Comparison of ENCODE assay signal across 8 cellular contexts in genomic region chr20:45406260-45407066, GRCh38. TPM values are rescaled to one million over a fixed set of nuclear protein-coding genes. Genes with fewer than 3 reads are reported as not detected.
A peak's percentile ranks its signal among the peaks of the same experiment; 100 is the strongest.
DNase-seq lines count a peak whose midpoint lies in the region; ATAC-seq and TF ChIP-seq lines count a peak whose summit lies in the region.

No MANE protein-coding gene starts in this region.

- ATAC-seq in psoas muscle (peak; percentile 75 to 83 (median 78)), HG02970 (IDR thresholded peaks at IDR 0.05; ENCODE audit: low FRiP score, unreplicated experiment) (no peak), HG03378 (IDR thresholded peaks at IDR 0.05; ENCODE audit: unreplicated experiment) (no peak)

- DNase-seq in BE2C (peak; percentile 67), SW480 (ENCODE audit: low spot score) (peak; percentile 85), astrocyte of the cerebellum (ENCODE audit: low read depth) (no peak), hippocampal formation (lab: John Stamatoyannopoulos, UW) (peak; percentile 35 to 66), psoas muscle (peak; percentile 84 to 90)

- H3K4me1 ChIP-seq in BE2C (no peaks in the 10 kb centered on the region), HUES48 (ENCODE audit: control insufficient read depth, insufficient read depth, low read length) (peaks cover 10% of the 10 kb centered on the region), psoas muscle (peaks cover 33% of the 10 kb centered on the region)

- TF ChIP-seq CTCF in BE2C (IDR thresholded peaks at IDR 0.05; ENCODE audit: low read depth, low read length) (no peak), astrocyte of the cerebellum (IDR thresholded peaks at IDR 0.05; ENCODE audit: low read depth, low read length, missing control alignments) (no peak), psoas muscle (IDR thresholded peaks at IDR 0.05) (no peak)

- peak overlapping the region; percentile 71 for H3K4me3 ChIP-seq in BE2C (ENCODE audit: low read depth, low read length)
- H3K4me3 ChIP-seq in HUES48 (ENCODE audit: low read depth, low read length) = peak overlapping the region; percentile 72
- peak overlapping the region; percentile 52 for H3K4me3 ChIP-seq in astrocyte of the cerebellum (ENCODE audit: low read depth, low read length)
- peak overlapping the region; percentile 99 for H3K4me3 ChIP-seq in psoas muscle

- H3K27ac ChIP-seq in HUES48 (ENCODE audit: low read depth, low read length) = peak overlapping the region; percentile 78
- peak overlapping the region; percentile 99 for H3K27ac ChIP-seq in psoas muscle

- peak overlapping the region; percentile 76 for H3K9ac ChIP-seq in HUES48 (ENCODE audit: low read depth, low read length)

- WGBS in psoas muscle, 3 donors = 0 to 1% (median 1%) methylated on average over 64 to 87 of the region's 87 CpGs

- in situ Hi-C loops in astrocyte of the cerebellum (cut with HindIII; ENCODE audit: low sequenced_read_pairs) = no loop called here

- peaks cover 3% of the 10 kb centered on the region; the same call in 1 of the 2 replicates for H3K36me3 ChIP-seq in BE2C
- peaks cover 28% of the 10 kb centered on the region for H3K36me3 ChIP-seq in HUES48 (ENCODE audit: control insufficient read depth, insufficient read depth, low read length)
- H3K36me3 ChIP-seq in psoas muscle (ENCODE audit: insufficient read depth in 1 of 2, low read depth in 1 of 2) = peaks cover 0 to 33% of the 10 kb centered on the region in 2 donors

- H3K9me3 ChIP-seq in BE2C (no peaks in the 10 kb centered on the region), HUES48 (ENCODE audit: control insufficient read depth, insufficient read depth, low read length) (no peaks in the 10 kb centered on the region), psoas muscle (no peaks in the 10 kb centered on the region)

- intact Hi-C loops in psoas muscle (cut with DNase I) = loop anchor here in 1 of 2 donors (1.0 kb wide), 1 partner anchor 32 kb away; no protein-coding TSS in a partner anchor

- H3K27me3 ChIP-seq in BE2C (peaks cover 22% of the 10 kb centered on the region), HUES48 (ENCODE audit: control insufficient read depth, insufficient read depth, low read length) (peaks cover 33% of the 10 kb centered on the region), psoas muscle (ENCODE audit: insufficient read depth in 3 of 3, low read length in 2 of 3) (no peaks in the 10 kb centered on the region)

RNA-seq across cellular contexts. Expression of gene DBNDD2, which starts 1.6 kb away (rescaled TPM):
- 29.0 TPM for polyA plus RNA-seq in BE2C (2012; ENCODE audit: insufficient read depth, insufficient read length, low read depth)
- 100 to 1,000 TPM; 108 to 180 (median 163) TPM for total RNA-seq in psoas muscle
- 100 to 1,000 TPM; 151 to 230 (median 162) TPM for polyA plus RNA-seq in psoas muscle

RNA-seq across cellular contexts. Expression of gene PIGT, which starts 9.5 kb away (rescaled TPM):
- 192 TPM for polyA plus RNA-seq in BE2C (2012; ENCODE audit: insufficient read depth, insufficient read length, low read depth)
- 10 to 100 TPM; 48.0 to 74.9 (median 57.1) TPM for total RNA-seq in psoas muscle
- 100 to 1,000 TPM in 1 of 3 donors, 10 to 100 TPM in 2; 57.3 to 113 (median 94.7) TPM for polyA plus RNA-seq in psoas muscle

RNA-seq across cellular contexts. Expression of gene TP53TG5, which starts 28.3 kb away (rescaled TPM):
- 2.3 TPM for polyA plus RNA-seq in BE2C (2012; ENCODE audit: insufficient read depth, insufficient read length, low read depth)
- total RNA-seq in psoas muscle = under 1 TPM in 2 of 4 donors, not detected in 2; 0.38 to 0.69 TPM
- 1 to 10 TPM in 1 of 3 donors, under 1 TPM in 2; 0.12 to 1.0 (median 0.16) TPM for polyA plus RNA-seq in psoas muscle

RNA-seq across cellular contexts. Expression of gene SYS1, which starts 43.5 kb away (rescaled TPM):
- polyA plus RNA-seq in BE2C (2012; ENCODE audit: insufficient read depth, insufficient read length, low read depth) = 39.5 TPM
- total RNA-seq in psoas muscle = 10 to 100 TPM; 17.1 to 29.6 (median 22.9) TPM
- 10 to 100 TPM; 40.9 to 73.3 (median 58.1) TPM for polyA plus RNA-seq in psoas muscle

RNA-seq across cellular contexts. Expression of gene SDC4, which starts 58.2 kb away (rescaled TPM):
- 24.9 TPM for polyA plus RNA-seq in BE2C (2012; ENCODE audit: insufficient read depth, insufficient read length, low read depth)
- 100 to 1,000 TPM in 2 of 4 donors, 10 to 100 TPM in 2; 32.2 to 283 (median 161) TPM for total RNA-seq in psoas muscle
- polyA plus RNA-seq in psoas muscle = 100 to 1,000 TPM in 1 of 3 donors, 10 to 100 TPM in 2; 41.6 to 323 (median 63.9) TPM

Comparison
In these comparisons a context has a peak if more than half of its experiments do, and no peak if none do; other contexts are left out.
1. ATAC-seq: peak in psoas muscle (4 of 4); none in HG02970 (single experiment) and HG03378 (single experiment).
2. Peak in every context shown above with its lines, with median percentiles within 50 percentile points of each other: H3K4me3 ChIP-seq.